In genomic region chr12:105324704-105325103, GRCh38 we compare ENCODE assay signal across 20 cellular contexts. TPM values are rescaled to one million over a fixed set of nuclear protein-coding genes. Genes with fewer than 3 reads are reported as not detected.
DNase-seq lines count a peak whose midpoint lies in the region; ATAC-seq and TF ChIP-seq lines count a peak whose summit lies in the region.
"Had no signal": no experiment of that assay in that cellular context is flagged by ENCODE, and none has a peak within 500 bp of the region (broad histone marks: within the 10 kb centered on the region; RNA-seq: fewer than 3 reads in every experiment).

No MANE protein-coding gene starts in this region.

- TF ChIP-seq CTCF in HEK293 (tag by site-specific recombination; IDR thresholded peaks at IDR 0.05) = no peak

- POLR2A ChIA-PET in HEK293 (lab: Yijun Ruan, JAX) = no interaction called here

- no peaks in the 10 kb centered on the region for H3K27me3 Mint-ChIP-seq in activated CD8-positive, alpha-beta memory T cell treated with anti-CD3 and anti-CD28 coated beads, Interleukin-2, amount 10 ng/mL, durations not matched to agents 7 days and 5 days
- H3K27me3 Mint-ChIP-seq in activated T-helper 2 cell treated with anti-CD3 and anti-CD28 coated beads, Interferon-gamma antibody, Interleukin-2, Interleukin-4, amounts not matched to agents 10 μg/mL and 5 μg/mL and 100 μg/mL, durations not matched to agents 14 hours and 24 hours and 36 hours (ENCODE audit: low read depth) = no peaks in the 10 kb centered on the region
- H3K27me3 Mint-ChIP-seq in natural killer cell treated with Interleukin-12 subunit alpha and Interleukin-12 subunit beta and Interleukin-15 and Interleukin-18, amount 100 ng/mL, for 72 hours = no peaks in the 10 kb centered on the region

- peak overlapping the region; percentile 96 for H3K27ac Mint-ChIP-seq in activated CD8-positive, alpha-beta memory T cell treated with anti-CD3 and anti-CD28 coated beads, Interleukin-2, amount 10 ng/mL, durations not matched to agents 7 days and 5 days
- H3K27ac Mint-ChIP-seq in activated T-helper 2 cell treated with anti-CD3 and anti-CD28 coated beads, Interferon-gamma antibody, Interleukin-2, Interleukin-4, amounts not matched to agents 10 μg/mL and 5 μg/mL and 100 μg/mL, durations not matched to agents 14 hours and 24 hours and 36 hours = peak overlapping the region; percentile 92
- peak overlapping the region; percentile 70 to 74 for H3K27ac Mint-ChIP-seq in natural killer cell treated with Interleukin-12 subunit alpha and Interleukin-12 subunit beta and Interleukin-15 and Interleukin-18, amount 100 ng/mL, for 72 hours

- CTCF ChIA-PET in activated CD8-positive, alpha-beta memory T cell treated with anti-CD3 and anti-CD28 coated beads, Interleukin-2, amount 10 ng/mL, durations not matched to agents 7 days and 5 days (lab: Charles Lee) = interaction anchor here (1.2 kb wide), 1 partner anchor 19 kb away, joined by 4 read pairs; no protein-coding TSS in a partner anchor
- CTCF ChIA-PET in HEK293 (lab: Yijun Ruan, JAX) = no interaction called here

- no peak overlapping the region for H3K27ac ChIP-seq in HEK293 (ENCODE audit: extremely low read depth, low read depth, low read length)

- ATAC-seq in activated CD8-positive, alpha-beta memory T cell treated with anti-CD3 and anti-CD28 coated beads, Interleukin-2, amount 10 ng/mL, durations not matched to agents 7 days and 5 days = no peak
- ATAC-seq in natural killer cell treated with Interleukin-12 subunit alpha and Interleukin-12 subunit beta and Interleukin-15 and Interleukin-18, amount 100 ng/mL, for 72 hours = no peak
- ATAC-seq in GM21723 (IDR thresholded peaks at IDR 0.05; ENCODE audit: unreplicated experiment) (no peak), GM18868 (IDR thresholded peaks at IDR 0.05; ENCODE audit: unreplicated experiment) (no peak)

- peaks cover 84% of the 10 kb centered on the region for H3K4me1 Mint-ChIP-seq in activated CD8-positive, alpha-beta memory T cell treated with anti-CD3 and anti-CD28 coated beads, Interleukin-2, amount 10 ng/mL, durations not matched to agents 7 days and 5 days
- peaks cover 78% of the 10 kb centered on the region for H3K4me1 Mint-ChIP-seq in activated T-helper 2 cell treated with anti-CD3 and anti-CD28 coated beads, Interferon-gamma antibody, Interleukin-2, Interleukin-4, amounts not matched to agents 10 μg/mL and 5 μg/mL and 100 μg/mL, durations not matched to agents 14 hours and 24 hours and 36 hours (ENCODE audit: low read depth)
- H3K4me1 Mint-ChIP-seq in natural killer cell treated with Interleukin-12 subunit alpha and Interleukin-12 subunit beta and Interleukin-15 and Interleukin-18, amount 100 ng/mL, for 72 hours (ENCODE audit: low read depth in 2 of 2) = peaks cover 50 to 71% of the 10 kb centered on the region in 2 donors

- no peak overlapping the region for H3K4me3 ChIP-seq in HEK293 (ENCODE audit: low read depth, low read length)

- H3K9me3 ChIP-seq in HEK293 (ENCODE audit: control insufficient read depth, insufficient read depth, low read depth, low read length) = no peaks in the 10 kb centered on the region
- H3K9me3 ChIP-seq: Caco-2 had no signal

- peaks cover 38% of the 10 kb centered on the region for H3K36me3 Mint-ChIP-seq in activated CD8-positive, alpha-beta memory T cell treated with anti-CD3 and anti-CD28 coated beads, Interleukin-2, amount 10 ng/mL, durations not matched to agents 7 days and 5 days
- H3K36me3 Mint-ChIP-seq in activated T-helper 2 cell treated with anti-CD3 and anti-CD28 coated beads, Interferon-gamma antibody, Interleukin-2, Interleukin-4, amounts not matched to agents 10 μg/mL and 5 μg/mL and 100 μg/mL, durations not matched to agents 14 hours and 24 hours and 36 hours (ENCODE audit: low read depth) = peaks cover 24% of the 10 kb centered on the region
- no peaks in the 10 kb centered on the region for H3K36me3 Mint-ChIP-seq in natural killer cell treated with Interleukin-12 subunit alpha and Interleukin-12 subunit beta and Interleukin-15 and Interleukin-18, amount 100 ng/mL, for 72 hours

- peak overlapping the region; percentile 84 for H3K4me3 Mint-ChIP-seq in activated CD8-positive, alpha-beta memory T cell treated with anti-CD3 and anti-CD28 coated beads, Interleukin-2, amount 10 ng/mL, durations not matched to agents 7 days and 5 days
- peak overlapping the region; percentile 77 for H3K4me3 Mint-ChIP-seq in activated T-helper 2 cell treated with anti-CD3 and anti-CD28 coated beads, Interferon-gamma antibody, Interleukin-2, Interleukin-4, amounts not matched to agents 10 μg/mL and 5 μg/mL and 100 μg/mL, durations not matched to agents 14 hours and 24 hours and 36 hours (ENCODE audit: low read depth)
- H3K4me3 Mint-ChIP-seq in natural killer cell treated with Interleukin-12 subunit alpha and Interleukin-12 subunit beta and Interleukin-15 and Interleukin-18, amount 100 ng/mL, for 72 hours = peak overlapping the region; percentile 82

- no peaks in the 10 kb centered on the region for H3K36me3 ChIP-seq in HEK293 (ENCODE audit: control insufficient read depth in 2 of 2, insufficient read depth in 1 of 2, low read length in 2 of 2)

- intact Hi-C loops in activated T-helper 2 cell treated with anti-CD3 and anti-CD28 coated beads, Interferon-gamma antibody, Interleukin-2, Interleukin-4, amounts not matched to agents 10 μg/mL and 5 μg/mL and 100 μg/mL, durations not matched to agents 14 hours and 24 hours and 36 hours (cut with micrococcal nuclease) = loop anchor here (2.0 to 5.0 kb wide), 2 partner anchors 33 to 46 kb away; no protein-coding TSS in a partner anchor

- no peaks in the 10 kb centered on the region for H3K9me3 Mint-ChIP-seq in activated CD8-positive, alpha-beta memory T cell treated with anti-CD3 and anti-CD28 coated beads, Interleukin-2, amount 10 ng/mL, durations not matched to agents 7 days and 5 days (ENCODE audit: low read depth)
- no peaks in the 10 kb centered on the region for H3K9me3 Mint-ChIP-seq in activated T-helper 2 cell treated with anti-CD3 and anti-CD28 coated beads, Interferon-gamma antibody, Interleukin-2, Interleukin-4, amounts not matched to agents 10 μg/mL and 5 μg/mL and 100 μg/mL, durations not matched to agents 14 hours and 24 hours and 36 hours
- peaks cover 3% of the 10 kb centered on the region for H3K9me3 Mint-ChIP-seq in natural killer cell treated with Interleukin-12 subunit alpha and Interleukin-12 subunit beta and Interleukin-15 and Interleukin-18, amount 100 ng/mL, for 72 hours

- H3K4me1 ChIP-seq in HEK293 (ENCODE audit: control insufficient read depth, insufficient read depth, low read length) = no peaks in the 10 kb centered on the region

- DNase-seq in activated CD8-positive, alpha-beta memory T cell treated with anti-CD3 and anti-CD28 coated beads, Interleukin-2, amount 10 ng/mL, durations not matched to agents 7 days and 5 days = no peak
- no peak for DNase-seq in activated CD8-positive, alpha-beta memory T cell treated with anti-CD3 and anti-CD28 coated beads, Interleukin-2, amount 50 U/mL, for 48 hours
- no peak for DNase-seq in activated T-helper 2 cell treated with anti-CD3 and anti-CD28 coated beads, Interferon-gamma antibody, Interleukin-2, Interleukin-4, amounts not matched to agents 10 μg/mL and 5 μg/mL and 100 μg/mL, durations not matched to agents 14 hours and 24 hours and 36 hours (ENCODE audit: low spot score)
- DNase-seq in natural killer cell treated with Interleukin-12 subunit alpha and Interleukin-12 subunit beta and Interleukin-15 and Interleukin-18, amount 100 ng/mL, for 72 hours (ENCODE audit: low spot score) = no peak
- no peak for DNase-seq in occipital lobe (lab: John Stamatoyannopoulos, UW)
- DNase-seq: Caco-2; GOT3; KG1; NCI-H1048; NCI-H1436 treated with DMSO at 0.1 percent for 48 hours; NCI-H2029 treated with DMSO at 0.1 percent for 48 hours; NCI-H2171 treated with DMSO at 0.1 percent for 48 hours; NCI-H446 treated with DMSO at 0.1 percent for 48 hours; NK-92 treated with Interleukin-12 subunit alpha and Interleukin-12 subunit beta, amount 100 ng/mL, for 24 hours; OCI-M1; RPMI8226; SIG-M5 had no signal

TF ChIP-seq in HEK293, 187 proteins besides CTCF, POLR2A, EP300 and RAD21:
- no peak for TF ChIP-seq ZNF704 (tag by site-specific recombination; IDR thresholded peaks at IDR 0.05)
- no peak for TF ChIP-seq ZEB2 (tag by site-specific recombination; IDR thresholded peaks at IDR 0.05)
- no peak for TF ChIP-seq ZNF211 (tag by site-specific recombination; IDR thresholded peaks at IDR 0.05; ENCODE audit: low read depth)
- TF ChIP-seq ZIC2 (tag by site-specific recombination; IDR thresholded peaks at IDR 0.05) = peak; percentile 80
- no peak for TF ChIP-seq ZNF157 (tag by site-specific recombination; IDR thresholded peaks at IDR 0.05)

RNA-seq across cellular contexts. Expression of gene C12orf75, which starts 5.8 kb away (rescaled TPM):
- 100 to 1,000 TPM; 277 to 318 TPM for total RNA-seq in activated CD8-positive, alpha-beta memory T cell treated with anti-CD3 and anti-CD28 coated beads, Interleukin-2, amount 10 ng/mL, durations not matched to agents 7 days and 5 days
- total RNA-seq in activated T-helper 2 cell treated with anti-CD3 and anti-CD28 coated beads, Interferon-gamma antibody, Interleukin-2, Interleukin-4, amounts not matched to agents 10 μg/mL and 5 μg/mL and 100 μg/mL, durations not matched to agents 14 hours and 24 hours and 36 hours = 246 and 252 TPM in 2 replicates
- total RNA-seq in natural killer cell treated with Interleukin-12 subunit alpha and Interleukin-12 subunit beta and Interleukin-15 and Interleukin-18, amount 100 ng/mL, for 72 hours = 100 to 1,000 TPM in 1 of 2 donors, 10 to 100 TPM in 1; 65.5 to 159 TPM
- 36.3 TPM for total RNA-seq in occipital lobe
